8 cellular contexts compared by ENCODE assay signal in the genomic region with DNA sequence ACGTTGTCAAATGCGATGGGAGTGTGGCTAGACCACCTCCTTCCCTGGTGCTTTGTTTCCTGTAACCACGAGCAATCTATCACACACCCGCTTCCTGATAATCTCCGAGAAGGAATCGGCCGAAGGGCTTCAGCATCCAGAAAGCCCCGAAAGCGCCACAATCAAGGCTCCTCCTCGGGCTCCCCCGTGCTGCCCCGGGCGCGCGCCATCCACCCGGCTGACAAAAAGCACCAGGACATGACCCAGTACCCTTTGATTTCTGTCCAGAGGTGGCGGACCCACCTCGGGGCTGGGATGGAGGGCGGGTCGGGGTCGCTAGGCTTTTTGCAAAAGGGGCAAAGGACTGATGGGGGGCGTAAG. TPM values are rescaled to one million over a fixed set of nuclear protein-coding genes. Genes with fewer than 3 reads are reported as not detected.
DNase-seq lines count a peak whose midpoint lies in the region; ATAC-seq and TF ChIP-seq lines count a peak whose summit lies in the region.

No MANE protein-coding gene starts in this region.

- H3K27me3 Mint-ChIP-seq in T-helper 17 cell = no peaks in the 10 kb centered on the region

- H3K36me3 Mint-ChIP-seq in T-helper 17 cell (ENCODE audit: low read depth) = peaks cover 4% of the 10 kb centered on the region

- peak overlapping the region; percentile 87 for H3K4me3 Mint-ChIP-seq in T-helper 17 cell

- H3K4me1 Mint-ChIP-seq in T-helper 17 cell = peaks cover 22% of the 10 kb centered on the region

- peak; percentile 10 for ATAC-seq in T-helper 17 cell
- ATAC-seq in HG02981 (IDR thresholded peaks at IDR 0.05; ENCODE audit: unreplicated experiment) = no peak
- ATAC-seq in GM18498 (IDR thresholded peaks at IDR 0.05; ENCODE audit: unreplicated experiment) = no peak
- no peak for ATAC-seq in HG03460 (IDR thresholded peaks at IDR 0.05; ENCODE audit: unreplicated experiment)

- DNase-seq in GM13977 (ENCODE audit: low spot score) (peak; percentile 60), T-helper 17 cell (no peak), fibroblast of villous mesenchyme (ENCODE audit: low read depth) (no peak), skeletal muscle cell (ENCODE audit: low read depth) (no peak), HPDE6-E6E7 (ENCODE audit: extremely low spot score) (no peak)

- TF ChIP-seq CTCF in GM13977 (IDR thresholded peaks at IDR 0.05; ENCODE audit: extremely low read depth, insufficient read depth, missing control alignments) (no peak), fibroblast of villous mesenchyme (IDR thresholded peaks at IDR 0.05; ENCODE audit: insufficient read depth, low read depth, low read length) (no peak)

- H3K9me3 ChIP-seq in T-helper 17 cell (ENCODE audit: control insufficient read depth, low read length, poor library complexity, severe bottlenecking) = no peaks in the 10 kb centered on the region

- H3K4me3 ChIP-seq in fibroblast of villous mesenchyme (ENCODE audit: low read depth, low read length) (peak overlapping the region; percentile 93), skeletal muscle cell (ENCODE audit: low read depth, low read length) (peak overlapping the region; percentile 81)

- in situ Hi-C loops in GM13977 (cut with MboI; ENCODE audit: low pct_unique_long_range_greater_than_20kb, low sequenced_read_pairs, unreplicated experiment) = no loop called here

- peak overlapping the region; percentile 82 for H3K27ac Mint-ChIP-seq in T-helper 17 cell

RNA-seq across cellular contexts. Expression of a gene that starts 0.7 kb away (rescaled TPM):
- total RNA-seq in T-helper 17 cell (1 to 10 TPM; 8.9 to 9.3 TPM), fibroblast of villous mesenchyme (2.6 and 3.0 TPM in 2 replicates)

RNA-seq across cellular contexts. Expression of a gene that starts 21.3 kb away (rescaled TPM):
- 10 to 100 TPM; 11.7 to 14.9 TPM for total RNA-seq in T-helper 17 cell
- total RNA-seq in fibroblast of villous mesenchyme = 5.6 and 6.4 TPM in 2 replicates

RNA-seq across cellular contexts. Expression of a gene that starts 22.5 kb away (rescaled TPM):
- total RNA-seq in T-helper 17 cell (10 to 100 TPM; 20.6 to 29.8 TPM), fibroblast of villous mesenchyme (40.2 and 98.2 TPM in 2 replicates)

RNA-seq across cellular contexts. Expression of a gene that starts 45.3 kb away (rescaled TPM):
- total RNA-seq in T-helper 17 cell (10 to 100 TPM; 40.0 to 46.8 TPM), fibroblast of villous mesenchyme (163 and 189 TPM in 2 replicates)
